ENCODE assay signal across 8 cellular contexts in genomic region chr13:114132419-114133121, GRCh38. TPM values are rescaled to one million over a fixed set of nuclear protein-coding genes. Genes with fewer than 3 reads are reported as not detected.
DNase-seq lines count a peak whose midpoint lies in the region; ATAC-seq and TF ChIP-seq lines count a peak whose summit lies in the region.

A gene with protein sequence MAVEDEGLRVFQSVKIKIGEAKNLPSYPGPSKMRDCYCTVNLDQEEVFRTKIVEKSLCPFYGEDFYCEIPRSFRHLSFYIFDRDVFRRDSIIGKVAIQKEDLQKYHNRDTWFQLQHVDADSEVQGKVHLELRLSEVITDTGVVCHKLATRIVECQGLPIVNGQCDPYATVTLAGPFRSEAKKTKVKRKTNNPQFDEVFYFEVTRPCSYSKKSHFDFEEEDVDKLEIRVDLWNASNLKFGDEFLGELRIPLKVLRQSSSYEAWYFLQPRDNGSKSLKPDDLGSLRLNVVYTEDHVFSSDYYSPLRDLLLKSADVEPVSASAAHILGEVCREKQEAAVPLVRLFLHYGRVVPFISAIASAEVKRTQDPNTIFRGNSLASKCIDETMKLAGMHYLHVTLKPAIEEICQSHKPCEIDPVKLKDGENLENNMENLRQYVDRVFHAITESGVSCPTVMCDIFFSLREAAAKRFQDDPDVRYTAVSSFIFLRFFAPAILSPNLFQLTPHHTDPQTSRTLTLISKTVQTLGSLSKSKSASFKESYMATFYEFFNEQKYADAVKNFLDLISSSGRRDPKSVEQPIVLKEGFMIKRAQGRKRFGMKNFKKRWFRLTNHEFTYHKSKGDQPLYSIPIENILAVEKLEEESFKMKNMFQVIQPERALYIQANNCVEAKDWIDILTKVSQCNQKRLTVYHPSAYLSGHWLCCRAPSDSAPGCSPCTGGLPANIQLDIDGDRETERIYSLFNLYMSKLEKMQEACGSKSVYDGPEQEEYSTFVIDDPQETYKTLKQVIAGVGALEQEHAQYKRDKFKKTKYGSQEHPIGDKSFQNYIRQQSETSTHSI (minus strand): TSS chr13:114132623. CDS start chr13:114132489, 134 bp downstream.

- TF ChIP-seq CTCF in mesothelial cell of epicardium (IDR thresholded peaks at IDR 0.05; ENCODE audit: unreplicated experiment) (no peak), subcutaneous adipose tissue (IDR thresholded peaks at IDR 0.05; ENCODE audit: low read depth) (no peak)

- H3K9ac ChIP-seq in BLaER1 = peak within 1 kb of the TSS; percentile 86

- peak within 1 kb of the TSS; percentile 99 for H3K4me2 ChIP-seq in BLaER1

- peaks cover 56% of the 10 kb centered on the region for H3K4me1 ChIP-seq in BLaER1

- H3K9me3 ChIP-seq in BLaER1 = no peaks in the 10 kb centered on the region

- ATAC-seq in GM19035 (IDR thresholded peaks at IDR 0.05; ENCODE audit: unreplicated experiment) = peak; percentile 59
- ATAC-seq in HG03135 (IDR thresholded peaks at IDR 0.05; ENCODE audit: unreplicated experiment) = peak; percentile 59

- peak; percentile 93 for DNase-seq in NCI-H774 (lab: John Stamatoyannopoulos, UW)
- peak; percentile 81 for DNase-seq in activated T-cell treated with anti-CD3 and anti-CD28 coated beads, Interleukin-2, amount 50 U/mL, for 24 hours
- peak; percentile 86 for DNase-seq in erythroblast (lab: John Stamatoyannopoulos, UW)
- DNase-seq in mesothelial cell of epicardium (ENCODE audit: low spot score in 2 of 2, unreplicated experiment in 2 of 2) = peak; percentile 64 to 76

- peak within 1 kb of the TSS; percentile 90 for H3K4me3 ChIP-seq in BLaER1

- peak within 1 kb of the TSS; percentile 93 for H3K27ac Mint-ChIP-seq in activated T-cell treated with anti-CD3 and anti-CD28 coated beads, Interleukin-2, amount 50 U/mL, for 24 hours
- H3K27ac Mint-ChIP-seq in mesothelial cell of epicardium = peak within 1 kb of the TSS; percentile 93

- H3K36me3 ChIP-seq in BLaER1 = no peaks in the 10 kb centered on the region

- H3K27ac ChIP-seq in BLaER1 = peak within 1 kb of the TSS; percentile 96

- H3K4me3 Mint-ChIP-seq in activated T-cell treated with anti-CD3 and anti-CD28 coated beads, Interleukin-2, amount 50 U/mL, for 24 hours = peak within 1 kb of the TSS; percentile 98
- peak within 1 kb of the TSS; percentile 91 for H3K4me3 Mint-ChIP-seq in mesothelial cell of epicardium

- peaks cover 56% of the 10 kb centered on the region for H3K4me1 Mint-ChIP-seq in activated T-cell treated with anti-CD3 and anti-CD28 coated beads, Interleukin-2, amount 50 U/mL, for 24 hours (ENCODE audit: low read depth)
- H3K4me1 Mint-ChIP-seq in mesothelial cell of epicardium = peaks cover 33% of the 10 kb centered on the region

- H3K27me3 ChIP-seq in BLaER1 = no peaks in the 10 kb centered on the region

- peak; percentile 61 for TF ChIP-seq POLR2A in erythroblast (IDR thresholded peaks at IDR 0.05; ENCODE audit: low read length)

- H3K36me3 Mint-ChIP-seq in activated T-cell treated with anti-CD3 and anti-CD28 coated beads, Interleukin-2, amount 50 U/mL, for 24 hours (ENCODE audit: low read depth) = peaks cover 13% of the 10 kb centered on the region
- no peaks in the 10 kb centered on the region for H3K36me3 Mint-ChIP-seq in mesothelial cell of epicardium

- no peaks in the 10 kb centered on the region for H3K9me3 Mint-ChIP-seq in activated T-cell treated with anti-CD3 and anti-CD28 coated beads, Interleukin-2, amount 50 U/mL, for 24 hours
- no peaks in the 10 kb centered on the region for H3K9me3 Mint-ChIP-seq in mesothelial cell of epicardium

- H4K20me1 ChIP-seq in BLaER1 = peaks cover 26% of the 10 kb centered on the region

- H3K27me3 Mint-ChIP-seq in activated T-cell treated with anti-CD3 and anti-CD28 coated beads, Interleukin-2, amount 50 U/mL, for 24 hours = no peaks in the 10 kb centered on the region
- peaks cover 28% of the 10 kb centered on the region for H3K27me3 Mint-ChIP-seq in mesothelial cell of epicardium (ENCODE audit: low read depth)

RNA-seq across cellular contexts. Expression of the gene that starts here (rescaled TPM):
- total RNA-seq in mesothelial cell of epicardium = 13.5 to 14.6 TPM (median 13.7 TPM) in 3 replicates
- 10 to 100 TPM; 36.9 to 70.1 (median 46.3) TPM for total RNA-seq in subcutaneous adipose tissue

Comparison
In these comparisons a context has a peak if more than half of its experiments do, and no peak if none do; other contexts are left out.
1. Peak in every context shown above with its lines: DNase-seq, ATAC-seq, H3K4me3 ChIP-seq and H3K27ac ChIP-seq.